Comparison of ENCODE assay signal across 25 cellular contexts in genomic region chr10:70599791-70600190, GRCh38. TPM values are rescaled to one million over a fixed set of nuclear protein-coding genes. Genes with fewer than 3 reads are reported as not detected.
DNase-seq lines count a peak whose midpoint lies in the region; ATAC-seq, FAIRE-seq and TF ChIP-seq lines count a peak whose summit lies in the region.
"Had no signal": no experiment of that assay in that cellular context is flagged by ENCODE, and none has a peak within 500 bp of the region (broad histone marks: within the 10 kb centered on the region; RNA-seq: fewer than 3 reads in every experiment).

No MANE protein-coding gene starts in this region.

- no peak for FAIRE-seq in RCC 7860 (lab: Jason Lieb, UNC)
- FAIRE-seq: HTR-8/SVneo, islet of Langerhans had no signal

- H3K4me3 Mint-ChIP-seq in CD8-positive, alpha-beta memory T cell, result peak overlapping the region; percentile 94 to 100 (median 99)
- peak overlapping the region; percentile 96 for H3K4me3 Mint-ChIP-seq in central memory CD8-positive, alpha-beta T cell
- H3K4me3 Mint-ChIP-seq in neural crest cell (no peak overlapping the region), endothelial cell (ENCODE audit: unreplicated experiment) (no peak overlapping the region)

- no peaks in the 10 kb centered on the region for H4K20me1 ChIP-seq in HCT116 (ENCODE audit: insufficient read depth)

- H3K27ac ChIP-seq in CD8-positive, alpha-beta memory T cell (ENCODE audit: low read depth, low read length), result peak overlapping the region; percentile 30
- H3K27ac ChIP-seq in HCT116 (ENCODE audit: low read depth, low read length), result no peak overlapping the region
- H3K27ac ChIP-seq: parathyroid adenoma, WERI-Rb-1 had no signal

- H3K9me3 Mint-ChIP-seq in CD8-positive, alpha-beta memory T cell, result peaks cover 0 to 3% (median 0%) of the 10 kb centered on the region in 5 donors
- H3K9me3 Mint-ChIP-seq in central memory CD8-positive, alpha-beta T cell, result no peaks in the 10 kb centered on the region
- H3K9me3 Mint-ChIP-seq in neural crest cell, result no peaks in the 10 kb centered on the region
- H3K9me3 Mint-ChIP-seq in endothelial cell (ENCODE audit: unreplicated experiment), result no peaks in the 10 kb centered on the region

- H3K79me2 ChIP-seq in HCT116 (ENCODE audit: insufficient read depth, low read length), result no peaks in the 10 kb centered on the region
- H3K79me2 ChIP-seq: parathyroid adenoma had no signal

- H3K27me3 Mint-ChIP-seq in CD8-positive, alpha-beta memory T cell, result peaks cover 0 to 1% of the 10 kb centered on the region in 2 donors
- H3K27me3 Mint-ChIP-seq in central memory CD8-positive, alpha-beta T cell, result no peaks in the 10 kb centered on the region
- H3K27me3 Mint-ChIP-seq in neural crest cell (ENCODE audit: low read depth) (no peaks in the 10 kb centered on the region), endothelial cell (ENCODE audit: unreplicated experiment) (peaks cover 10% of the 10 kb centered on the region)

- H3K36me3 Mint-ChIP-seq in CD8-positive, alpha-beta memory T cell, result peaks cover 21 to 64% (median 45%) of the 10 kb centered on the region in 3 donors
- H3K36me3 Mint-ChIP-seq in central memory CD8-positive, alpha-beta T cell (ENCODE audit: insufficient read depth), result peaks cover 73% of the 10 kb centered on the region
- H3K36me3 Mint-ChIP-seq in neural crest cell (ENCODE audit: low read depth), result no peaks in the 10 kb centered on the region
- H3K36me3 Mint-ChIP-seq in endothelial cell (ENCODE audit: low read depth, unreplicated experiment), result no peaks in the 10 kb centered on the region

- no TSS peak for BruUV-seq in HCT116 (replicated peaks; lab: Mats Ljungman, UMichigan)

- no peaks in the 10 kb centered on the region for H3K27me3 ChIP-seq in CD8-positive, alpha-beta memory T cell (ENCODE audit: insufficient read depth, low read length, poor library complexity, severe bottlenecking)
- H3K27me3 ChIP-seq in HCT116 (ENCODE audit: insufficient read depth, low read length), result no peaks in the 10 kb centered on the region

- intact Hi-C loops in HCT116 (cut with micrococcal nuclease), result no loop called here

- TF ChIP-seq CTCF in HCT116 (IDR thresholded peaks at IDR 0.05 in 2 of 3, conservative IDR thresholded peaks at IDR 0.05 in 1 of 3; ENCODE audit: borderline replicate concordance in 1 of 3, insufficient read depth in 1 of 3, low read depth in 2 of 3, low read length in 2 of 3) (no peak), neural crest cell (conservative IDR thresholded peaks at IDR 0.05) (no peak), endothelial cell (IDR thresholded peaks at IDR 0.05; ENCODE audit: unreplicated experiment) (no peak)

- CTCF ChIA-PET in CD8-positive, alpha-beta memory T cell (lab: Charles Lee), result interaction anchor here (1.6 kb wide), 1 partner anchor 40 kb away, joined by 4 read pairs; no protein-coding TSS in a partner anchor
- CTCF ChIA-PET in HCT116 (lab: Charles Lee), result no interaction called here

- H3K9ac ChIP-seq in HCT116 (ENCODE audit: low read length), result no peak overlapping the region
- H3K9ac ChIP-seq: parathyroid adenoma had no signal

- H3K4me1 ChIP-seq in CD8-positive, alpha-beta memory T cell (ENCODE audit: insufficient read depth, low read length), result peaks cover 80% of the 10 kb centered on the region
- peaks cover 34 to 71% of the 10 kb centered on the region in 2 experiments for H3K4me1 ChIP-seq in HCT116 (ENCODE audit: control insufficient read depth in 1 of 2, insufficient read depth in 2 of 2, low read length in 2 of 2)
- H3K4me1 ChIP-seq: parathyroid adenoma had no signal

- no peak for DNase-seq in CD8-positive, alpha-beta memory T cell
- DNase-seq in HCT116 (ENCODE audit: low read depth, low spot score), result no peak
- DNase-seq in central memory CD8-positive, alpha-beta T cell (ENCODE audit: low spot score in 2 of 2), result no peak
- DNase-seq in neural crest cell (ENCODE audit: low read depth, low spot score), result no peak
- DNase-seq in RCC 7860 (ENCODE audit: low spot score), result no peak
- DNase-seq in endothelial cell (ENCODE audit: low spot score), result no peak
- DNase-seq: activated CD4-positive, alpha-beta T cell treated with anti-CD3 and anti-CD28 coated beads, Interleukin-2, amount 50 U/mL, for 48 hours; aorta; central memory CD4-positive, alpha-beta T cell; foreskin melanocyte; HCEC 1CT; hippocampal formation; NCI-H1694 treated with DMSO at 0.1 percent for 48 hours; NCI-H226; NCI-H774; SIG-M5; T-helper 17 cell; WERI-Rb-1 had no signal

- H3K27ac Mint-ChIP-seq in CD8-positive, alpha-beta memory T cell, result peak overlapping the region; percentile 60 to 97 (median 86)
- no peak overlapping the region for H3K27ac Mint-ChIP-seq in central memory CD8-positive, alpha-beta T cell (ENCODE audit: low read depth)
- H3K27ac Mint-ChIP-seq in neural crest cell (ENCODE audit: unreplicated experiment) (peak overlapping the region; percentile 50), endothelial cell (ENCODE audit: unreplicated experiment) (no peak overlapping the region)
- H3K27ac Mint-ChIP-seq: T-helper 17 cell had no signal

- TF ChIP-seq RAD21 in HCT116 (IDR thresholded peaks at IDR 0.05; ENCODE audit: low read depth), result no peak

- H3K4me1 Mint-ChIP-seq in CD8-positive, alpha-beta memory T cell, result peaks cover 72 to 93% (median 74%) of the 10 kb centered on the region in 3 donors
- H3K4me1 Mint-ChIP-seq in central memory CD8-positive, alpha-beta T cell, result peaks cover 81% of the 10 kb centered on the region
- peaks cover 7% of the 10 kb centered on the region for H3K4me1 Mint-ChIP-seq in neural crest cell
- H3K4me1 Mint-ChIP-seq in endothelial cell (ENCODE audit: unreplicated experiment), result no peaks in the 10 kb centered on the region

- peak overlapping the region; percentile 8; the same call in 1 of the 2 replicates for H3K4me2 ChIP-seq in HCT116 (ENCODE audit: low read length)

- RAD21 ChIA-PET in HCT116 (lab: Charles Lee; ENCODE audit: low non-redundant PET in 1 of 2, low total read pairs in 2 of 2, uncharacterized antibody in 2 of 2, unreplicated experiment in 2 of 2), result no interaction called here

- no peak for TF ChIP-seq POLR2A in HCT116 (IDR thresholded peaks at IDR 0.05; ENCODE audit: borderline replicate concordance, extremely low read depth, insufficient read depth, insufficient read length)

- POLR2A ChIA-PET in CD8-positive, alpha-beta memory T cell (lab: Charles Lee), result no interaction called here
- POLR2A ChIA-PET in HCT116 (lab: Charles Lee), result no interaction called here

- H3K9me2 ChIP-seq in HCT116 (ENCODE audit: insufficient read depth), result no peaks in the 10 kb centered on the region

- H3K36me3 ChIP-seq in CD8-positive, alpha-beta memory T cell (ENCODE audit: insufficient read depth, low read length), result peaks cover 28% of the 10 kb centered on the region
- no peaks in the 10 kb centered on the region for H3K36me3 ChIP-seq in HCT116 (ENCODE audit: control insufficient read depth in 1 of 2, insufficient read depth in 2 of 2, low read length in 2 of 2)
- H3K36me3 ChIP-seq: WERI-Rb-1 had no signal

- H3K9me3 ChIP-seq in CD8-positive, alpha-beta memory T cell (ENCODE audit: low read length), result no peaks in the 10 kb centered on the region
- H3K9me3 ChIP-seq in HCT116 (ENCODE audit: control insufficient read depth in 1 of 2, insufficient read depth in 1 of 2, low read depth in 1 of 2, low read length in 2 of 2), result no peaks in the 10 kb centered on the region
- H3K9me3 ChIP-seq: Caco-2 had no signal

- H2AFZ ChIP-seq in HCT116 (ENCODE audit: low read depth, low read length, poor library complexity, severe bottlenecking), result no peak overlapping the region
- H2AFZ ChIP-seq: parathyroid adenoma had no signal

- H3K4me3 ChIP-seq in CD8-positive, alpha-beta memory T cell (ENCODE audit: low read length), result peak overlapping the region; percentile 66
- no peak overlapping the region for H3K4me3 ChIP-seq in HCT116 (replicated peaks in 1 of 2; ENCODE audit: low read depth in 1 of 2, low read length in 2 of 2)

- ATAC-seq in HCT116, result no peak
- ATAC-seq in central memory CD8-positive, alpha-beta T cell (replicated peaks; ENCODE audit: extremely low read depth, poor library complexity, severe bottlenecking), result no peak
- ATAC-seq in GM21717 (IDR thresholded peaks at IDR 0.05; ENCODE audit: unreplicated experiment), result no peak
- ATAC-seq: sciatic nerve, T-helper 17 cell had no signal

TF ChIP-seq in HCT116, 20 proteins besides CTCF, POLR2A, EP300 and RAD21:
- no peak for TF ChIP-seq MAX (IDR thresholded peaks at IDR 0.05)
- no peak for TF ChIP-seq ZFX (IDR thresholded peaks at IDR 0.05)
- TF ChIP-seq EZH2phosphoT487 (IDR thresholded peaks at IDR 0.05; ENCODE audit: borderline replicate concordance), result no peak
- TF ChIP-seq SIN3A (IDR thresholded peaks at IDR 0.05; ENCODE audit: low read depth), result no peak
- TF ChIP-seq POLR2AphosphoS5 (IDR thresholded peaks at IDR 0.05; ENCODE audit: low read depth, low read length), result no peak
- no peak for TF ChIP-seq SP1 (IDR thresholded peaks at IDR 0.05; ENCODE audit: low read depth)
- no peak for TF ChIP-seq EZH2 (IDR thresholded peaks at IDR 0.05)
- no peak for TF ChIP-seq CBX3 (IDR thresholded peaks at IDR 0.05; ENCODE audit: low read depth)
- TF ChIP-seq SRF (IDR thresholded peaks at IDR 0.05; ENCODE audit: low read depth), result no peak
TF ChIP-seq in HCT116: peak in this region for 0.

RNA-seq across cellular contexts. Expression of gene PRF1, which starts 2.8 kb away (rescaled TPM):
- total RNA-seq in CD8-positive, alpha-beta memory T cell, result 10 to 100 TPM; 94.8 to 95.7 TPM
- 762 TPM for polyA plus RNA-seq in CD8-positive, alpha-beta memory T cell
- total RNA-seq in HCT116 (2021; ENCODE audit: unreplicated experiment) (6.4 TPM), neural crest cell (not detected in 2 replicates), endothelial cell (ENCODE audit: unreplicated experiment) (not detected)
- 10.7 and 11.9 TPM in 2 replicates for polyA plus RNA-seq in HCT116 (2012)
- total RNA-seq: lung microvascular endothelial cell had no signal

Comparison
In these comparisons a context has a peak if more than half of its experiments do, and no peak if none do; other contexts are left out.
1. H3K27ac Mint-ChIP-seq: peak in CD8-positive, alpha-beta memory T cell (8 of 8) and neural crest cell (single experiment); none in central memory CD8-positive, alpha-beta T cell (single experiment) and endothelial cell (single experiment).
2. H3K4me3 Mint-ChIP-seq: peak in CD8-positive, alpha-beta memory T cell (7 of 7) and central memory CD8-positive, alpha-beta T cell (single experiment); none in neural crest cell (single experiment) and endothelial cell (single experiment).
3. RNA of gene PRF1, which starts 2.8 kb away (total RNA-seq): 94.8 to 95.7 TPM in CD8-positive, alpha-beta memory T cell; 6.4 TPM in HCT116 (single experiment), not detected in neural crest cell and not detected in endothelial cell (single experiment); every median in the first group is over 10 times any median in the second.